In genomic region chr1:221165331-221166161, GRCh38 we compare ENCODE assay signal across 1 cellular context.
TF ChIP-seq lines count a peak whose summit lies in the region.

No MANE protein-coding gene starts in this region.

TF ChIP-seq in SK-N-SH treated with all-trans-retinoic acid at 6 μM for 48 hours, 23 proteins besides CTCF, POLR2A, EP300 and RAD21 (continued from another document):
- peak; percentile 30; the same call in 1 of the 2 replicates for TF ChIP-seq POU6F1 (CRISPR knock-in tag; IDR thresholded peaks at IDR 0.05; ENCODE audit: borderline replicate concordance, low read depth)
- no peak for TF ChIP-seq ZNF70 (CRISPR knock-in tag; IDR thresholded peaks at IDR 0.05)
- no peak for TF ChIP-seq ISL1 (CRISPR knock-in tag; IDR thresholded peaks at IDR 0.05)
- no peak for TF ChIP-seq BACH2 (CRISPR knock-in tag; IDR thresholded peaks at IDR 0.05; ENCODE audit: borderline replicate concordance)
- TF ChIP-seq CSRNP3 (CRISPR knock-in tag; IDR thresholded peaks at IDR 0.05), result no peak
- no peak for TF ChIP-seq PATZ1 (CRISPR knock-in tag; IDR thresholded peaks at IDR 0.05; ENCODE audit: borderline replicate concordance)
- peak; percentile 85 for TF ChIP-seq ZC3H10 (CRISPR knock-in tag; IDR thresholded peaks at IDR 0.05)
- TF ChIP-seq ZNF8 (CRISPR knock-in tag; IDR thresholded peaks at IDR 0.05), result no peak
- TF ChIP-seq ARNTL (CRISPR knock-in tag; IDR thresholded peaks at IDR 0.05; ENCODE audit: borderline replicate concordance, low read depth), result no peak
- no peak for TF ChIP-seq OSR1 (CRISPR knock-in tag; IDR thresholded peaks at IDR 0.05)
- no peak for TF ChIP-seq CREB5 (CRISPR knock-in tag; IDR thresholded peaks at IDR 0.05; ENCODE audit: low read depth)
- no peak for TF ChIP-seq ZFP3 (CRISPR knock-in tag; IDR thresholded peaks at IDR 0.05)
